Comparison of ENCODE assay signal across 24 cellular contexts in the genomic region with DNA sequence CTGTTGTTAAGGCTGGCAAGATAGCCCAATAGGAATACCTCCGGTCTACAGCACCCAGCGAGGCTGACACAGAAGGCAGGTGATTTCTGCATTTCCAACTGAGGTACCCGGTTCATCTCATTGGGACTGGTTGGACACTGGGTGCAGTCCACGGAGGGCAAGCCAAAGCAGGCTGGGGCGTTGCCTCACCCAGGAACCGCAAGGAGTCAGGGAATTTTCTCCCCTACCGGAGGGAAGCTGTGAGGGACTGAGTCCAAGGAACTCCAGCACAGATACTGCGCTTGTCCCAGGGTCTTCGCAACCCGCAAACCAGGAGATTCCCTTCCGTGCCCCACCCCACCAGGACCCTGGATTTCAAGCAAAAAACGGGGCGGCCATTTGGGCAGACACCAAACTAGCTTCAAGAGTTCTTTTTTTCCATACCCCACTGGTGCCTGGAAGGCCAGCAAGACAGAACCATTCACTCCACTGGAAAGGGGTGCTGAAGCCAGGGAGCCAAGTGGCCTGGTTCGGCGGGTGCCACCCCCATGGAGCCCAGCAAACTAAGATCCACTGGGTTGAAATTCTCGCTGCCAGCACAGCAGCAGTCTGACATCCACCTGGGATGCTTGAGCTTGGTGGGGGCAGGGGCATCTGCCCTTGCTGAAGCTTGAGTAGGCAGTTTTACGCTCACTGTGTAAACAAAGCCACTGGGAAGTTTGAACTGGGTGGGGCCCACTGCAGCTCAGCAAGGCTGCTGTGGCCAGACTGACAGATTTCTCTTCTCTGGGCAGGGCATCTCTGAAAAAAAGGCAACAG.
DNase-seq lines count a peak whose midpoint lies in the region; ATAC-seq and TF ChIP-seq lines count a peak whose summit lies in the region.
"Had no signal": no experiment of that assay in that cellular context is flagged by ENCODE, and none has a peak within 500 bp of the region (broad histone marks: within the 10 kb centered on the region; RNA-seq: fewer than 3 reads in every experiment).

No MANE protein-coding gene starts in this region.

- peak; percentile 93 for ATAC-seq in PC-3
- peak; percentile 91 for ATAC-seq in mucosa of descending colon
- no peak for ATAC-seq in sciatic nerve
- ATAC-seq in GM18502 (IDR thresholded peaks at IDR 0.05; ENCODE audit: poor library complexity, unreplicated experiment) = no peak
- ATAC-seq: Panc1; stimulated activated naive CD8-positive, alpha-beta T cell treated with anti-CD3 and anti-CD28 coated beads, Interleukin-15, Interleukin-2, amounts not matched to agents 100 U/mL and 50 U/mL, for 24 hours had no signal

- H4K20me1 ChIP-seq in PC-3 (ENCODE audit: low read length) = no peaks in the 10 kb centered on the region

- DNase-seq in COLO668 (lab: John Stamatoyannopoulos, UW; ENCODE audit: unreplicated experiment) = peak; percentile 57
- peak; percentile 34 for DNase-seq in HT-29 (ENCODE audit: low spot score)
- DNase-seq in PC-3 = peak; percentile 77
- peak; percentile 73 to 83 (median 76) for DNase-seq in mucosa of descending colon
- DNase-seq in sciatic nerve (ENCODE audit: low spot score) = no peak
- DNase-seq in CD1c-positive myeloid dendritic cell (ENCODE audit: extremely low spot score) = no peak
- no peak for DNase-seq in T-helper 9 cell
- DNase-seq: activated CD4-positive, alpha-beta T cell treated with anti-CD3 and anti-CD28 coated beads, Interleukin-2, amount 10 ng/mL, durations not matched to agents 24 days and 14 days; activated CD8-positive, alpha-beta memory T cell treated with anti-CD3 and anti-CD28 coated beads, Interleukin-2, amount 50 U/mL, for 48 hours; activated effector memory CD4-positive, alpha-beta T cell treated with anti-CD3 and anti-CD28 coated beads, Interleukin-2, amount 50 U/mL, for 16 hours; CD8-positive, alpha-beta memory T cell; esophagus squamous epithelium; naive B cell; NCI-H1694; NCI-H524 treated with DMSO at 0.1 percent for 48 hours; ovary; stimulated activated CD4-positive, alpha-beta T cell treated with anti-CD3 and anti-CD28 coated beads, Interleukin-1b, Interleukin-23, amount 100 ng/mL, for 48 hours; stimulated activated naive CD8-positive, alpha-beta T cell treated with anti-CD3 and anti-CD28 coated beads, Interleukin-15, Interleukin-2, amounts not matched to agents 100 U/mL and 50 U/mL, for 24 hours had no signal

- no peak overlapping the region for H3K4me3 ChIP-seq in PC-3 (ENCODE audit: low read length)
- no peak overlapping the region for H3K4me3 ChIP-seq in mucosa of descending colon
- H3K4me3 ChIP-seq: cardiac muscle cell, esophagus squamous epithelium, lung, ovary, right lobe of liver, upper lobe of left lung had no signal

- no peaks in the 10 kb centered on the region for H3F3A ChIP-seq in PC-3 (ENCODE audit: low read length, unreplicated experiment)

- TF ChIP-seq CTCF in PC-3 (conservative IDR thresholded peaks at IDR 0.05; ENCODE audit: low read depth, low read length) (no peak), mucosa of descending colon (IDR thresholded peaks at IDR 0.05) (no peak)

- no peaks in the 10 kb centered on the region for H3K9me2 ChIP-seq in PC-3 (replicated peaks; ENCODE audit: low read length)

- no peaks in the 10 kb centered on the region for H3K9me3 ChIP-seq in PC-3 (ENCODE audit: low read length)
- no peaks in the 10 kb centered on the region for H3K9me3 ChIP-seq in mucosa of descending colon
- H3K9me3 ChIP-seq: esophagus squamous epithelium, ovary, right lobe of liver, upper lobe of left lung had no signal

- CTCF ChIA-PET in PC-3 (lab: Charles Lee) = no interaction called here

- H2AFZ ChIP-seq in PC-3 (ENCODE audit: low read length) = peak overlapping the region; percentile 64

- H3K4me1 ChIP-seq in PC-3 (ENCODE audit: insufficient read depth, low read length) (peaks cover 21% of the 10 kb centered on the region), mucosa of descending colon (ENCODE audit: low read depth) (peaks cover 7% of the 10 kb centered on the region)
- H3K4me1 ChIP-seq: right lobe of liver, upper lobe of left lung had no signal

- BruUV-seq in PC-3 (replicated peaks; lab: Mats Ljungman, UMichigan) = no TSS peak

- H3K79me2 ChIP-seq in PC-3 (ENCODE audit: low read length) = no peaks in the 10 kb centered on the region

- intact Hi-C loops in PC-3 (cut with micrococcal nuclease) = no loop called here
- intact Hi-C loops in mucosa of descending colon (cut with DNase I, micrococcal nuclease) = no loop called here
- intact Hi-C loops in sciatic nerve (cut with DNase I) = no loop called here

- H3K4me2 ChIP-seq in PC-3 (ENCODE audit: low read length) = peak overlapping the region; percentile 51

- H3K36me3 ChIP-seq in PC-3 (ENCODE audit: low read depth, low read length) = no peaks in the 10 kb centered on the region
- no peaks in the 10 kb centered on the region for H3K36me3 ChIP-seq in mucosa of descending colon (ENCODE audit: low read depth)
- H3K36me3 ChIP-seq: cardiac muscle cell, esophagus squamous epithelium, ovary, right lobe of liver, upper lobe of left lung had no signal

- 0 out of 2 replicates have a peak overlapping the region, but pooled peaks have one; percentile 37 for H3K27ac ChIP-seq in PC-3 (ENCODE audit: low read length)
- H3K27ac ChIP-seq: cardiac muscle cell, ovary, right lobe of liver, upper lobe of left lung had no signal

- H3K9ac ChIP-seq in PC-3 (ENCODE audit: low read length) = peak overlapping the region; percentile 38; the same call in 1 of the 2 replicates

- POLR2A ChIA-PET in PC-3 (lab: Charles Lee; ENCODE audit: unreplicated experiment) = no interaction called here

- H3K27me3 ChIP-seq in PC-3 (ENCODE audit: low read length) = no peaks in the 10 kb centered on the region
- H3K27me3 ChIP-seq: esophagus squamous epithelium, ovary, right lobe of liver, upper lobe of left lung had no signal

Comparison
In these comparisons a context has a peak if more than half of its experiments do, and no peak if none do; other contexts are left out.
1. DNase-seq: peak in COLO668 (single experiment), HT-29 (single experiment), PC-3 (single experiment) and mucosa of descending colon (3 of 3); none in sciatic nerve (single experiment), CD1c-positive myeloid dendritic cell (single experiment) and T-helper 9 cell (single experiment).
2. ATAC-seq: peak in PC-3 (single experiment) and mucosa of descending colon (single experiment); none in sciatic nerve (single experiment) and GM18502 (single experiment).